34 cellular contexts compared by ENCODE assay signal in genomic region chr4:48596336-48596735, GRCh38.
"Had no signal": no experiment of that assay in that cellular context is flagged by ENCODE, and none has a peak within 500 bp of the region (broad histone marks: within the 10 kb centered on the region; RNA-seq: fewer than 3 reads in every experiment).

No MANE protein-coding gene starts in this region.

- ATAC-seq: activated CD4-positive, CD25-positive, alpha-beta regulatory T cell treated with anti-CD3 and anti-CD28 coated beads, Interleukin-2, amount 50 U/mL, for 24 hours; activated CD8-positive, alpha-beta memory T cell treated with anti-CD3 and anti-CD28 coated beads, Interleukin-2, amount 10 ng/mL, durations not matched to agents 7 days and 5 days; activated CD8-positive, alpha-beta T cell treated with anti-CD3 and anti-CD28 coated beads, Interleukin-2, amount 10 ng/mL, durations not matched to agents 7 days and 5 days; activated T-cell treated with anti-CD3 and anti-CD28 coated beads, Interleukin-2, amount 50 U/mL, for 72 hours; effector memory CD8-positive, alpha-beta T cell; esophagus mucosa; heart left ventricle; T-cell; T-helper 17 cell had no signal

- DNase-seq: activated B cell treated with CpG ODN at 0.5 μM for 24 hours; activated CD4-positive, alpha-beta memory T cell treated with anti-CD3 and anti-CD28 coated beads for 36 hours; activated CD4-positive, alpha-beta T cell treated with anti-CD3 and anti-CD28 coated beads for 48 hours; activated CD4-positive, alpha-beta T cell treated with anti-CD3 and anti-CD28 coated beads, Interleukin-2, amount 50 U/mL, for 1 hour; activated CD8-positive, alpha-beta memory T cell treated with anti-CD3 and anti-CD28 coated beads, Interleukin-2, amount 10 ng/mL, durations not matched to agents 7 days and 5 days; activated CD8-positive, alpha-beta memory T cell treated with anti-CD3 and anti-CD28 coated beads, Interleukin-2, amount 50 U/mL, for 4 hours; activated CD8-positive, alpha-beta T cell treated with anti-CD3 and anti-CD28 coated beads, Interleukin-2, amount 10 ng/mL, durations not matched to agents 7 days and 5 days; activated gamma-delta T cell; activated naive CD4-positive, alpha-beta T cell treated with anti-CD3 and anti-CD28 coated beads, Interleukin-2, amount 50 U/mL, for 16 hours; activated naive CD4-positive, alpha-beta T cell treated with Interleukin-2 at 50 U/mL for 16 hours; activated T-cell treated with anti-CD3 and anti-CD28 coated beads, Interleukin-2, amount 50 U/mL, for 1 hour; activated T-cell treated with anti-CD3 and anti-CD28 coated beads, Interleukin-2, amount 50 U/mL, for 72 hours; amniotic stem cell; anterior cingulate cortex; brain microvascular endothelial cell; effector CD4-positive, alpha-beta T cell; effector memory CD8-positive, alpha-beta T cell; foreskin melanocyte; glutamatergic neuron; heart left ventricle; SW 1271; T-cell; T-helper 17 cell; T1000; WERI-Rb-1 had no signal

- H3K4me3 Mint-ChIP-seq: activated B cell treated with CpG ODN at 0.5 μM for 24 hours; activated CD4-positive, alpha-beta memory T cell treated with anti-CD3 and anti-CD28 coated beads for 36 hours; activated CD8-positive, alpha-beta memory T cell treated with anti-CD3 and anti-CD28 coated beads, Interleukin-2, amount 10 ng/mL, durations not matched to agents 7 days and 5 days; activated CD8-positive, alpha-beta T cell treated with anti-CD3 and anti-CD28 coated beads, Interleukin-2, amount 10 ng/mL, durations not matched to agents 7 days and 5 days; activated naive CD8-positive, alpha-beta T cell; activated T-cell treated with anti-CD3 and anti-CD28 coated beads, Interleukin-2, amount 50 U/mL, for 72 hours; central memory CD8-positive, alpha-beta T cell; dendritic cell treated with granulocyte-macrophage colony-stimulating factor and Interleukin-4, amounts not matched to agents 40 ng/mL and 50 ng/mL, for 4 days; effector memory CD8-positive, alpha-beta T cell; T-cell; T-helper 17 cell; T-helper 2 cell treated with Interferon-gamma antibody and Interleukin-4, amounts not matched to agents 5 μg/mL and 100 μg/mL, for 36 hours had no signal

- H3K4me3 ChIP-seq: coronary artery, heart left ventricle had no signal

- H3K27ac ChIP-seq: brain microvascular endothelial cell, coronary artery, WERI-Rb-1 had no signal

- H3K27me3 ChIP-seq: brain microvascular endothelial cell, heart left ventricle had no signal

- H3K4me1 Mint-ChIP-seq: activated B cell treated with CpG ODN at 0.5 μM for 24 hours, T-cell had no signal

- H3K27me3 Mint-ChIP-seq: activated B cell treated with CpG ODN at 0.5 μM for 24 hours; activated CD4-positive, alpha-beta memory T cell treated with anti-CD3 and anti-CD28 coated beads for 36 hours; activated CD8-positive, alpha-beta memory T cell treated with anti-CD3 and anti-CD28 coated beads, Interleukin-2, amount 10 ng/mL, durations not matched to agents 7 days and 5 days; activated naive CD8-positive, alpha-beta T cell; central memory CD8-positive, alpha-beta T cell; dendritic cell treated with granulocyte-macrophage colony-stimulating factor and Interleukin-4, amounts not matched to agents 40 ng/mL and 50 ng/mL, for 4 days; effector memory CD8-positive, alpha-beta T cell; T-cell; T-helper 17 cell had no signal

- FAIRE-seq: astrocyte, bronchial epithelial cell had no signal

- H3K9me3 Mint-ChIP-seq: activated B cell treated with CpG ODN at 0.5 μM for 24 hours; activated CD4-positive, alpha-beta memory T cell treated with anti-CD3 and anti-CD28 coated beads for 36 hours; activated T-cell treated with anti-CD3 and anti-CD28 coated beads, Interleukin-2, amount 50 U/mL, for 72 hours; central memory CD8-positive, alpha-beta T cell; dendritic cell treated with granulocyte-macrophage colony-stimulating factor and Interleukin-4, amounts not matched to agents 40 ng/mL and 50 ng/mL, for 4 days; effector memory CD8-positive, alpha-beta T cell; T-cell; T-helper 2 cell treated with Interferon-gamma antibody and Interleukin-4, amounts not matched to agents 5 μg/mL and 100 μg/mL, for 36 hours had no signal

- H3K9me3 ChIP-seq: heart left ventricle had no signal

- H3K36me3 Mint-ChIP-seq: activated naive CD8-positive, alpha-beta T cell had no signal

- H3K36me3 ChIP-seq: brain microvascular endothelial cell had no signal
